Comparison of ENCODE assay signal across 10 cellular contexts in the genomic region with DNA sequence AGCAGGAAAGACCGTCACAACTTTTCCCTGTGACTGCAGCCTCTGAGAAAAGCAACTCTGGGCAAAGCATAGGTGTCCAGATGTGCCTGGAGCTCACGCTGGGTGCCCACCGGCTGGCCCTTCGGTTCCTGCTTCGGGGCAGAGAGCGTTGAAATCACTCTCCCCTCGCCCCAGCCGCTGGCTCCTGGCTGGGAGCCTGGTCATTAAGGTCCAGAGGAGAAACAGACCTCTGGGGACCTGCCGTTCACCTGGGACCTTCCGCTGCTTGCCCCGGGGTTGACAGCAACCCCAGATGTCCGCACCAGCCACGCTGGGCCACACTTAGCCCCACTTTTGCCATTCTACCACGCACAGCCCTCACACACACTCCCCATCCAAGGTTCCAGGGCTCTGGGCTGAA. TPM values are rescaled to one million over a fixed set of nuclear protein-coding genes. Genes with fewer than 3 reads are reported as not detected.
DNase-seq lines count a peak whose midpoint lies in the region; ATAC-seq, FAIRE-seq and TF ChIP-seq lines count a peak whose summit lies in the region.
"Had no signal": no experiment of that assay in that cellular context is flagged by ENCODE, and none has a peak within 500 bp of the region (broad histone marks: within the 10 kb centered on the region; RNA-seq: fewer than 3 reads in every experiment).

No MANE protein-coding gene starts in this region.

- peaks cover 40% of the 10 kb centered on the region for H3K4me1 Mint-ChIP-seq in glutamatergic neuron (ENCODE audit: low read depth, unreplicated experiment)
- peaks cover 8% of the 10 kb centered on the region for H3K4me1 Mint-ChIP-seq in activated T-cell treated with anti-CD3 and anti-CD28 coated beads, Interleukin-2, amount 50 U/mL, for 72 hours (ENCODE audit: low read depth)

- H3K4me3 ChIP-seq in A549 (no peak overlapping the region), parathyroid adenoma (ENCODE audit: low read depth, low read length) (no peak overlapping the region)

- TF ChIP-seq POLR2A in A549 (IDR thresholded peaks at IDR 0.05; ENCODE audit: low read length) = no peak

- TF ChIP-seq RAD21 in A549 (conservative IDR thresholded peaks at IDR 0.05 in 1 of 2, IDR thresholded peaks at IDR 0.05 in 1 of 2) = no peak

- no peaks in the 10 kb centered on the region for H3K79me2 ChIP-seq in parathyroid adenoma

- H3K4me1 ChIP-seq in A549 = peaks cover 7% of the 10 kb centered on the region
- peaks cover 3% of the 10 kb centered on the region for H3K4me1 ChIP-seq in parathyroid adenoma

- peaks cover 12% of the 10 kb centered on the region for H3K27me3 Mint-ChIP-seq in glutamatergic neuron (ENCODE audit: unreplicated experiment)
- H3K27me3 Mint-ChIP-seq in activated T-cell treated with anti-CD3 and anti-CD28 coated beads, Interleukin-2, amount 50 U/mL, for 72 hours (ENCODE audit: low read depth) = no peaks in the 10 kb centered on the region
- H3K27me3 Mint-ChIP-seq: activated naive CD4-positive, alpha-beta T cell treated with anti-CD3 and anti-CD28 coated beads, Interleukin-2, amount 10 ng/mL, durations not matched to agents 7 days and 5 days had no signal

- peak overlapping the region; percentile 97 for H3K27ac Mint-ChIP-seq in glutamatergic neuron (ENCODE audit: unreplicated experiment)
- H3K27ac Mint-ChIP-seq in activated T-cell treated with anti-CD3 and anti-CD28 coated beads, Interleukin-2, amount 50 U/mL, for 72 hours = no peak overlapping the region
- H3K27ac Mint-ChIP-seq: activated naive CD4-positive, alpha-beta T cell treated with anti-CD3 and anti-CD28 coated beads, Interleukin-2, amount 10 ng/mL, durations not matched to agents 7 days and 5 days had no signal

- TF ChIP-seq EP300 in A549 (IDR thresholded peaks at IDR 0.05) = no peak

- TF ChIP-seq CTCF in A549 (IDR thresholded peaks at IDR 0.05) (no peak), VCaP (conservative IDR thresholded peaks at IDR 0.05) (no peak), glutamatergic neuron (IDR thresholded peaks at IDR 0.05; ENCODE audit: partially characterized antibody, unreplicated experiment) (no peak), parathyroid adenoma (IDR thresholded peaks at IDR 0.05) (no peak)

- no peak for DNase-seq in A549 (ENCODE audit: low read depth in 1 of 2, low spot score in 1 of 2)
- DNase-seq in glutamatergic neuron = no peak
- DNase-seq in kidney tubule cell (ENCODE audit: low spot score) = no peak
- no peak for DNase-seq in NCI-H146 treated with DMSO at 0.1 percent for 48 hours (lab: John Stamatoyannopoulos, UW; ENCODE audit: unreplicated experiment)
- DNase-seq in activated CD4-positive, CD25-positive, alpha-beta regulatory T cell treated with anti-CD3 and anti-CD28 coated beads, Interleukin-2, amount 50 U/mL, for 72 hours = no peak
- DNase-seq in activated T-cell treated with anti-CD3 and anti-CD28 coated beads, Interleukin-2, amount 50 U/mL, for 72 hours = no peak
- DNase-seq: NCI-H1436 treated with DMSO at 0.1 percent for 48 hours had no signal

- FAIRE-seq in A549 (lab: Jason Lieb, UNC) = no peak

- POLR2A ChIA-PET in A549 (lab: Yijun Ruan, JAX) = interaction anchor here (0.8 to 2.2 kb wide), 4 partner anchors 48 to 201 kb away, joined by 3 to 17 read pairs (median 4); a partner anchor contains a TSS

- H2AFZ ChIP-seq in parathyroid adenoma = peak overlapping the region; percentile 40

- CTCF ChIA-PET in A549 (lab: Yijun Ruan, JAX) = interaction anchor here (0.6 to 19.5 kb wide), 40 partner anchors 9 to 383 kb away, joined by 3 to 428 read pairs (median 4); a partner anchor contains a TSS

- H3K9me3 ChIP-seq in A549 (no peaks in the 10 kb centered on the region), parathyroid adenoma (ENCODE audit: control insufficient read depth, low read length) (no peaks in the 10 kb centered on the region)

- H3K27ac ChIP-seq in A549 (peak overlapping the region in 1 of 2 experiments; percentile 17; a peak in 2 of 6 replicates), VCaP (peak overlapping the region; percentile 73), parathyroid adenoma (no peak overlapping the region)

- H3K4me3 Mint-ChIP-seq in glutamatergic neuron (ENCODE audit: unreplicated experiment) = peak overlapping the region; percentile 70
- no peak overlapping the region for H3K4me3 Mint-ChIP-seq in activated T-cell treated with anti-CD3 and anti-CD28 coated beads, Interleukin-2, amount 50 U/mL, for 72 hours
- H3K4me3 Mint-ChIP-seq: activated naive CD4-positive, alpha-beta T cell treated with anti-CD3 and anti-CD28 coated beads, Interleukin-2, amount 10 ng/mL, durations not matched to agents 7 days and 5 days had no signal

- no peaks in the 10 kb centered on the region for H3K27me3 ChIP-seq in parathyroid adenoma (ENCODE audit: control insufficient read depth, insufficient read depth, low read length)

- WGBS in A549 (ENCODE audit: missing lambda C conversion rate) = 86% methylated on average over 14 of the region's 14 CpGs

- no peaks in the 10 kb centered on the region for H3K36me3 ChIP-seq in parathyroid adenoma (ENCODE audit: control insufficient read depth, insufficient read depth, low read length)

- no peaks in the 10 kb centered on the region for H3K36me3 Mint-ChIP-seq in glutamatergic neuron (ENCODE audit: unreplicated experiment)
- peaks cover 1 to 4% of the 10 kb centered on the region in 2 donors for H3K36me3 Mint-ChIP-seq in activated T-cell treated with anti-CD3 and anti-CD28 coated beads, Interleukin-2, amount 50 U/mL, for 72 hours (ENCODE audit: insufficient read depth in 2 of 2)

- H3K9ac ChIP-seq in parathyroid adenoma = no peak overlapping the region

- peaks cover 28% of the 10 kb centered on the region for H3K9me3 Mint-ChIP-seq in glutamatergic neuron (ENCODE audit: unreplicated experiment)
- no peaks in the 10 kb centered on the region for H3K9me3 Mint-ChIP-seq in activated T-cell treated with anti-CD3 and anti-CD28 coated beads, Interleukin-2, amount 50 U/mL, for 72 hours
- H3K9me3 Mint-ChIP-seq: activated naive CD4-positive, alpha-beta T cell treated with anti-CD3 and anti-CD28 coated beads, Interleukin-2, amount 10 ng/mL, durations not matched to agents 7 days and 5 days had no signal

- no peak for ATAC-seq in A549
- no peak for ATAC-seq in activated T-cell treated with anti-CD3 and anti-CD28 coated beads, Interleukin-2, amount 50 U/mL, for 72 hours (replicated peaks in 1 of 2)

- H3K4me2 ChIP-seq in A549 (peak overlapping the region; percentile 12; the same call in 1 of the 3 replicates), parathyroid adenoma (ENCODE audit: low read length) (peak overlapping the region; percentile 24)

TF ChIP-seq in A549, 52 proteins besides CTCF, POLR2A, EP300 and RAD21 (continues in another document):
- TF ChIP-seq RCOR1 (IDR thresholded peaks at IDR 0.05; ENCODE audit: low read depth, low read length) (no peak), SMC3 (IDR thresholded peaks at IDR 0.05) (no peak), HOXB5 (CRISPR knock-in tag; IDR thresholded peaks at IDR 0.05) (no peak), HEYL (CRISPR knock-in tag; IDR thresholded peaks at IDR 0.05) (no peak), HDAC2 (IDR thresholded peaks at IDR 0.05) (no peak), PHF8 (IDR thresholded peaks at IDR 0.05; ENCODE audit: borderline replicate concordance, low read depth) (no peak), MYC (IDR thresholded peaks at IDR 0.05; ENCODE audit: borderline replicate concordance, low read length) (no peak), FOSB (CRISPR knock-in tag; IDR thresholded peaks at IDR 0.05) (no peak), EHMT2 (IDR thresholded peaks at IDR 0.05; ENCODE audit: low read depth) (no peak), SREBF2 (IDR thresholded peaks at IDR 0.05) (no peak)

RNA-seq across cellular contexts. Expression of a gene that starts 13.1 kb away (rescaled TPM):
- polyA plus RNA-seq in A549 (2011; rRNA removed) = 27.1 and 38.8 TPM in 2 replicates
- 34.2 and 36.3 TPM in 2 replicates for polyA plus RNA-seq in A549 (2012; cell fraction: cytosol; rRNA removed)
- polyA plus RNA-seq in A549 (2012; cell fraction: nucleus; rRNA removed) = 33.7 and 34.2 TPM in 2 replicates
- 45.4 to 48.2 TPM (median 47.1 TPM) in 3 replicates for polyA plus RNA-seq in A549 (2017; fragmentation: RNase III; extraction: RNeasy Plus Mini Kit Qiagen cat#74134 plus additional on column Dnase treatment)
- 17.1 and 19.2 TPM in 2 replicates for polyA minus RNA-seq in A549 (2011; rRNA and poly(A)+ RNA removed)
- 11.8 TPM for total RNA-seq in glutamatergic neuron (ENCODE audit: unreplicated experiment)
- 10 to 100 TPM; 23.6 to 26.7 TPM for total RNA-seq in activated T-cell treated with anti-CD3 and anti-CD28 coated beads, Interleukin-2, amount 50 U/mL, for 72 hours

RNA-seq across cellular contexts. Expression of a gene that starts 13.2 kb away (rescaled TPM):
- polyA plus RNA-seq in A549 (2011; rRNA removed) (98.3 and 133 TPM in 2 replicates), A549 (2017; fragmentation: RNase III; extraction: RNeasy Plus Mini Kit Qiagen cat#74134 plus additional on column Dnase treatment) (119 to 141 TPM (median 132 TPM) in 3 replicates)
- polyA plus RNA-seq in A549 (2012; cell fraction: cytosol; rRNA removed) = 56.4 and 60.1 TPM in 2 replicates
- 29.1 and 63.3 TPM in 2 replicates for polyA plus RNA-seq in A549 (2012; cell fraction: nucleus; rRNA removed)
- 24.9 and 29.2 TPM in 2 replicates for polyA minus RNA-seq in A549 (2011; rRNA and poly(A)+ RNA removed)
- total RNA-seq in glutamatergic neuron (ENCODE audit: unreplicated experiment) = 80.1 TPM
- total RNA-seq in activated T-cell treated with anti-CD3 and anti-CD28 coated beads, Interleukin-2, amount 50 U/mL, for 72 hours = 10 to 100 TPM; 67.7 to 76.2 TPM

RNA-seq across cellular contexts. Expression of a gene that starts 43.2 kb away (rescaled TPM):
- 36.1 and 51.8 TPM in 2 replicates for polyA plus RNA-seq in A549 (2011; rRNA removed)
- polyA plus RNA-seq in A549 (2012; cell fraction: cytosol; rRNA removed) = 47.7 and 57.8 TPM in 2 replicates
- 87.8 and 97.5 TPM in 2 replicates for polyA plus RNA-seq in A549 (2012; cell fraction: nucleus; rRNA removed)
- 45.5 to 49.0 TPM (median 47.6 TPM) in 3 replicates for polyA plus RNA-seq in A549 (2017; fragmentation: RNase III; extraction: RNeasy Plus Mini Kit Qiagen cat#74134 plus additional on column Dnase treatment)
- polyA minus RNA-seq in A549 (2011; rRNA and poly(A)+ RNA removed) = 75.5 and 86.7 TPM in 2 replicates
- 19.9 TPM for total RNA-seq in glutamatergic neuron (ENCODE audit: unreplicated experiment)
- total RNA-seq in activated T-cell treated with anti-CD3 and anti-CD28 coated beads, Interleukin-2, amount 50 U/mL, for 72 hours = 10 to 100 TPM; 23.5 to 26.9 TPM
